1 cellular context compared by ENCODE assay signal in the genomic region with DNA sequence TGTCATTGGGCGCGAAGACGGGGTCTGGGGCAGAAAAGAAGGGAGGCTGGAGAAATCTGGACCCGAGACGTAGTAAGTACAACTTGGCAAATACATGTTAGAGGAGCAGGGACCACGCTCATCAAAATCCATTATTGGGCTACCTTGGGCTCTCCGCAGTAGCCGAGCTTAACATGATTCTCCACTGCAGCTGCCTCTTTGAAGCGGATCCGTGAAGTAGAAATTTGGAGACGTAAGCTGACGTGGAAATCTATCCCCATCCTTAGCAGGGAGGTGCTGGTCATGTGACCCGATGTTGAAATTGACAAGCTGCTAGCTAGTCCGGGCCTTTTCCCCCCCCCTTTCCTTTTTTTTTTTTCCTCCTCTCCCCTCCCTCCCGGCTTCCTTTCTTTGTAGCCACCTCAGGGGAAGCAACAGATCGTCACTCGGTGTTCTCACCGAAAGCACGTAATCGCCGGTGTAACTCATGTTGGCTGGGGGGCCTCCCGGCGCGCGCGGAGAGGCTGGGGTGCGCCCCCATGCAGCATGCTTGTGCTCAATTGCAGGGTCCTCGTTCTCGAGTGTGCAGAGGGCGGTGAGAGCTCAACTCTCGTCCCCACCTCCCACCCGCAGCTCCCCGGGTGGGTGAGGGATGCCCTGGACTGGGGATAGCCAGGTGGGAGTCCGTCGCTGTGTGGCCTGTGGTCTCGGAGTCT.
A peak's percentile ranks its signal among the peaks of the same experiment; 100 is the strongest.
TF ChIP-seq lines count a peak whose summit lies in the region.

A gene (minus strand): TSS at position 220 of the 695 bp plus-strand sequence. CDS start 88 bp downstream, at position 132.

TF ChIP-seq in HEK293, 187 proteins besides CTCF, POLR2A, EP300 and RAD21 (continued from another document):
- TF ChIP-seq KLF10 (tag by site-specific recombination; IDR thresholded peaks at IDR 0.05) = 0 out of 2 replicates have a peak, but pooled peaks have one; percentile 13
- TF ChIP-seq, protein P1, sequence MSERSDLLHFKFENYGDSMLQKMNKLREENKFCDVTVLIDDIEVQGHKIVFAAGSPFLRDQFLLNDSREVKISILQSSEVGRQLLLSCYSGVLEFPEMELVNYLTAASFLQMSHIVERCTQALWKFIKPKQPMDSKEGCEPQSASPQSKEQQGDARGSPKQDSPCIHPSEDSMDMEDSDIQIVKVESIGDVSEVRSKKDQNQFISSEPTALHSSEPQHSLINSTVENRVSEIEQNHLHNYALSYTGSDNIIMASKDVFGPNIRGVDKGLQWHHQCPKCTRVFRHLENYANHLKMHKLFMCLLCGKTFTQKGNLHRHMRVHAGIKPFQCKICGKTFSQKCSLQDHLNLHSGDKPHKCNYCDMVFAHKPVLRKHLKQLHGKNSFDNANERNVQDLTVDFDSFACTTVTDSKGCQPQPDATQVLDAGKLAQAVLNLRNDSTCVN (tag by site-specific recombination; optimal IDR thresholded peaks at IDR 0.05) = peak; percentile 40
- peak; percentile 69; the same call in 1 of the 2 replicates for TF ChIP-seq ZNF2 (tag by site-specific recombination; IDR thresholded peaks at IDR 0.05)
- TF ChIP-seq MZF1 (tag by site-specific recombination; IDR thresholded peaks at IDR 0.05; ENCODE audit: borderline replicate concordance) = no peak
- TF ChIP-seq, protein P2, sequence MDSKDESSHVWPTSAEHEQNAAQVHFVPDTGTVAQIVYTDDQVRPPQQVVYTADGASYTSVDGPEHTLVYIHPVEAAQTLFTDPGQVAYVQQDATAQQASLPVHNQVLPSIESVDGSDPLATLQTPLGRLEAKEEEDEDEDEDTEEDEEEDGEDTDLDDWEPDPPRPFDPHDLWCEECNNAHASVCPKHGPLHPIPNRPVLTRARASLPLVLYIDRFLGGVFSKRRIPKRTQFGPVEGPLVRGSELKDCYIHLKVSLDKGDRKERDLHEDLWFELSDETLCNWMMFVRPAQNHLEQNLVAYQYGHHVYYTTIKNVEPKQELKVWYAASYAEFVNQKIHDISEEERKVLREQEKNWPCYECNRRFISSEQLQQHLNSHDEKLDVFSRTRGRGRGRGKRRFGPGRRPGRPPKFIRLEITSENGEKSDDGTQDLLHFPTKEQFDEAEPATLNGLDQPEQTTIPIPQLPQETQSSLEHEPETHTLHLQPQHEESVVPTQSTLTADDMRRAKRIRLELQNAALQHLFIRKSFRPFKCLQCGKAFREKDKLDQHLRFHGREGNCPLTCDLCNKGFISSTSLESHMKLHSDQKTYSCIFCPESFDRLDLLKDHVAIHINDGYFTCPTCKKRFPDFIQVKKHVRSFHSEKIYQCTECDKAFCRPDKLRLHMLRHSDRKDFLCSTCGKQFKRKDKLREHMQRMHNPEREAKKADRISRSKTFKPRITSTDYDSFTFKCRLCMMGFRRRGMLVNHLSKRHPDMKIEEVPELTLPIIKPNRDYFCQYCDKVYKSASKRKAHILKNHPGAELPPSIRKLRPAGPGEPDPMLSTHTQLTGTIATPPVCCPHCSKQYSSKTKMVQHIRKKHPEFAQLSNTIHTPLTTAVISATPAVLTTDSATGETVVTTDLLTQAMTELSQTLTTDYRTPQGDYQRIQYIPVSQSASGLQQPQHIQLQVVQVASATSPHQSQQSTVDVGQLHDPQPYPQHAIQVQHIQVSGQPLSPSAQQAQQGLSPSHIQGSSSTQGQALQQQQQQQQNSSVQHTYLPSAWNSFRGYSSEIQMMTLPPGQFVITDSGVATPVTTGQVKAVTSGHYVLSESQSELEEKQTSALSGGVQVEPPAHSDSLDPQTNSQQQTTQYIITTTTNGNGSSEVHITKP (tag by site-specific recombination; IDR thresholded peaks at IDR 0.05) = peak; percentile 43
- peak; percentile 1; the same call in 1 of the 2 replicates for TF ChIP-seq ZNF660 (tag by site-specific recombination; IDR thresholded peaks at IDR 0.05)
- no peak for TF ChIP-seq ZNF274 (IDR thresholded peaks at IDR 0.05; ENCODE audit: low read length)
- no peak for TF ChIP-seq ZNF274 (tag by site-specific recombination; IDR thresholded peaks at IDR 0.05; ENCODE audit: borderline replicate concordance)
- peak; percentile 68; the same call in 1 of the 2 replicates for TF ChIP-seq ZNF394 (tag by site-specific recombination; IDR thresholded peaks at IDR 0.05; ENCODE audit: borderline replicate concordance)
- 0 out of 2 replicates have a peak, but pooled peaks have one; percentile 57 for TF ChIP-seq ZNF501 (tag by site-specific recombination; IDR thresholded peaks at IDR 0.05)
- TF ChIP-seq ZNF610 (tag by site-specific recombination; IDR thresholded peaks at IDR 0.05; ENCODE audit: borderline replicate concordance) = no peak
- peak; percentile 5; the same call in 1 of the 2 replicates for TF ChIP-seq ZFP37 (tag by site-specific recombination; IDR thresholded peaks at IDR 0.05)
- TF ChIP-seq, protein P3, sequence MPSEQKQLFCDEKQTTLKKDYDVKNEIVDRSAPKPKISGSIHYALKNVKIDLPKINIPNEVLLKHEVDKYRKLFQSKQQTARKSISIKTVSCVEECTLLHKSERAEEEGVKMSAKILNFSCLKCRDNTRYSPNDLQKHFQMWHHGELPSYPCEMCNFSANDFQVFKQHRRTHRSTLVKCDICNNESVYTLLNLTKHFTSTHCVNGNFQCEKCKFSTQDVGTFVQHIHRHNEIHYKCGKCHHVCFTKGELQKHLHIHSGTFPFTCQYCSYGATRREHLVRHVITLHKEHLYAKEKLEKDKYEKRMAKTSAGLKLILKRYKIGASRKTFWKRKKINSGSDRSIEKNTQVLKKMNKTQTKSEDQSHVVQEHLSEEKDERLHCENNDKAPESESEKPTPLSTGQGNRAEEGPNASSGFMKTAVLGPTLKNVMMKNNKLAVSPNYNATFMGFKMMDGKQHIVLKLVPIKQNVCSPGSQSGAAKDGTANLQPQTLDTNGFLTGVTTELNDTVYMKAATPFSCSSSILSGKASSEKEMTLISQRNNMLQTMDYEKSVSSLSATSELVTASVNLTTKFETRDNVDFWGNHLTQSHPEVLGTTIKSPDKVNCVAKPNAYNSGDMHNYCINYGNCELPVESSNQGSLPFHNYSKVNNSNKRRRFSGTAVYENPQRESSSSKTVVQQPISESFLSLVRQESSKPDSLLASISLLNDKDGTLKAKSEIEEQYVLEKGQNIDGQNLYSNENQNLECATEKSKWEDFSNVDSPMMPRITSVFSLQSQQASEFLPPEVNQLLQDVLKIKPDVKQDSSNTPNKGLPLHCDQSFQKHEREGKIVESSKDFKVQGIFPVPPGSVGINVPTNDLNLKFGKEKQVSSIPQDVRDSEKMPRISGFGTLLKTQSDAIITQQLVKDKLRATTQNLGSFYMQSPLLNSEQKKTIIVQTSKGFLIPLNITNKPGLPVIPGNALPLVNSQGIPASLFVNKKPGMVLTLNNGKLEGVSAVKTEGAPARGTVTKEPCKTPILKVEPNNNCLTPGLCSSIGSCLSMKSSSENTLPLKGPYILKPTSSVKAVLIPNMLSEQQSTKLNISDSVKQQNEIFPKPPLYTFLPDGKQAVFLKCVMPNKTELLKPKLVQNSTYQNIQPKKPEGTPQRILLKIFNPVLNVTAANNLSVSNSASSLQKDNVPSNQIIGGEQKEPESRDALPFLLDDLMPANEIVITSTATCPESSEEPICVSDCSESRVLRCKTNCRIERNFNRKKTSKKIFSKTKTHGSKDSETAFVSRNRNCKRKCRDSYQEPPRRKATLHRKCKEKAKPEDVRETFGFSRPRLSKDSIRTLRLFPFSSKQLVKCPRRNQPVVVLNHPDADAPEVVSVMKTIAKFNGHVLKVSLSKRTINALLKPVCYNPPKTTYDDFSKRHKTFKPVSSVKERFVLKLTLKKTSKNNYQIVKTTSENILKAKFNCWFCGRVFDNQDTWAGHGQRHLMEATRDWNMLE (tag by site-specific recombination; conservative IDR thresholded peaks at IDR 0.05; ENCODE audit: low read depth) = 0 out of 2 replicates have a peak, but pooled peaks have one; percentile 19
- TF ChIP-seq, protein P4, sequence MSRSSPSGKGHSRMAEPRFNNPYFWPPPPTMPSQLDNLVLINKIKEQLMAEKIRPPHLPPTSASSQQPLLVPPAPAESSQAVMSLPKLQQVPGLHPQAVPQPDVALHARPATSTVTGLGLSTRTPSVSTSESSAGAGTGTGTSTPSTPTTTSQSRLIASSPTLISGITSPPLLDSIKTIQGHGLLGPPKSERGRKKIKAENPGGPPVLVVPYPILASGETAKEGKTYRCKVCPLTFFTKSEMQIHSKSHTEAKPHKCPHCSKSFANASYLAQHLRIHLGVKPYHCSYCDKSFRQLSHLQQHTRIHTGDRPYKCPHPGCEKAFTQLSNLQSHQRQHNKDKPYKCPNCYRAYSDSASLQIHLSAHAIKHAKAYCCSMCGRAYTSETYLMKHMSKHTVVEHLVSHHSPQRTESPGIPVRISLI (tag by site-specific recombination; IDR thresholded peaks at IDR 0.05) = peak; percentile 31; the same call in 1 of the 2 replicates
- peak; percentile 71 for TF ChIP-seq ZEB2 (tag by site-specific recombination; IDR thresholded peaks at IDR 0.05)
- TF ChIP-seq SP7 (tag by site-specific recombination; IDR thresholded peaks at IDR 0.05) = peak; percentile 40; the same call in 1 of the 2 replicates
- TF ChIP-seq ZNF24 (tag by site-specific recombination; IDR thresholded peaks at IDR 0.05) = peak; percentile 13; the same call in 1 of the 2 replicates
- no peak for TF ChIP-seq SP2 (tag by site-specific recombination; IDR thresholded peaks at IDR 0.05)
- no peak for TF ChIP-seq ZNF747 (tag by site-specific recombination; IDR thresholded peaks at IDR 0.05)
